ENCODE assay signal across 8 cellular contexts in genomic region chr1:156420209-156421061, GRCh38. TPM values are rescaled to one million over a fixed set of nuclear protein-coding genes. Genes with fewer than 3 reads are reported as not detected.
DNase-seq lines count a peak whose midpoint lies in the region; ATAC-seq, FAIRE-seq and TF ChIP-seq lines count a peak whose summit lies in the region.

No MANE protein-coding gene starts in this region.

- peak; percentile 80 for ATAC-seq in activated naive CD8-positive, alpha-beta T cell treated with anti-CD3 and anti-CD28 coated beads, Interleukin-2, amount 50 U/mL, for 24 hours
- peak; percentile 79 for ATAC-seq in naive thymus-derived CD4-positive, alpha-beta T cell
- ATAC-seq in HG03565 (IDR thresholded peaks at IDR 0.05; ENCODE audit: unreplicated experiment) (no peak), GM18858 (IDR thresholded peaks at IDR 0.05; ENCODE audit: unreplicated experiment) (no peak), GM18909 (IDR thresholded peaks at IDR 0.05; ENCODE audit: poor library complexity, unreplicated experiment) (no peak)

- H3K9me3 Mint-ChIP-seq in activated naive CD8-positive, alpha-beta T cell treated with anti-CD3 and anti-CD28 coated beads, Interleukin-2, amount 50 U/mL, for 24 hours, result no peaks in the 10 kb centered on the region
- no peaks in the 10 kb centered on the region for H3K9me3 Mint-ChIP-seq in naive thymus-derived CD4-positive, alpha-beta T cell

- H3K4me1 ChIP-seq in naive thymus-derived CD4-positive, alpha-beta T cell (ENCODE audit: control insufficient read depth in 2 of 2, insufficient read depth in 2 of 2, low read length in 2 of 2), result peaks cover 15 to 24% of the 10 kb centered on the region in 2 donors

- TF ChIP-seq POLR2A in GM12892 (IDR thresholded peaks at IDR 0.05; ENCODE audit: low read depth, low read length), result peak; percentile 28; the same call in 1 of the 2 replicates

- no peak overlapping the region for H3K27ac ChIP-seq in naive thymus-derived CD4-positive, alpha-beta T cell (ENCODE audit: low read depth, low read length)

- H3K9me3 ChIP-seq in naive thymus-derived CD4-positive, alpha-beta T cell (ENCODE audit: control insufficient read depth in 2 of 3, low read length in 3 of 3), result no peaks in the 10 kb centered on the region

- POLR2A ChIA-PET in naive thymus-derived CD4-positive, alpha-beta T cell (lab: Charles Lee), result interaction anchor here (0.7 to 1.1 kb wide), 2 partner anchors 75 to 1781 kb away, joined by 3 read pairs; no protein-coding TSS in a partner anchor

- peaks cover 32% of the 10 kb centered on the region for H3K4me1 Mint-ChIP-seq in activated naive CD8-positive, alpha-beta T cell treated with anti-CD3 and anti-CD28 coated beads, Interleukin-2, amount 50 U/mL, for 24 hours
- peaks cover 9 to 28% (median 16%) of the 10 kb centered on the region in 7 donors for H3K4me1 Mint-ChIP-seq in naive thymus-derived CD4-positive, alpha-beta T cell

- CTCF ChIA-PET in naive thymus-derived CD4-positive, alpha-beta T cell (lab: Charles Lee), result interaction anchor here (0.6 to 2.8 kb wide), 3 partner anchors 25 to 35 kb away, joined by 4 to 11 read pairs (median 5); no protein-coding TSS in a partner anchor

- H3K4me3 ChIP-seq in naive thymus-derived CD4-positive, alpha-beta T cell (ENCODE audit: low read length), result peak overlapping the region; percentile 77

- no peaks in the 10 kb centered on the region for H3K36me3 ChIP-seq in naive thymus-derived CD4-positive, alpha-beta T cell (ENCODE audit: control insufficient read depth in 2 of 3, insufficient read depth in 3 of 3, low read length in 3 of 3)

- peaks cover 84% of the 10 kb centered on the region for H3K27me3 Mint-ChIP-seq in activated naive CD8-positive, alpha-beta T cell treated with anti-CD3 and anti-CD28 coated beads, Interleukin-2, amount 50 U/mL, for 24 hours
- H3K27me3 Mint-ChIP-seq in naive thymus-derived CD4-positive, alpha-beta T cell, result peaks cover 72 to 92% (median 81%) of the 10 kb centered on the region in 5 donors

- peak overlapping the region; percentile 80 for H3K4me3 Mint-ChIP-seq in activated naive CD8-positive, alpha-beta T cell treated with anti-CD3 and anti-CD28 coated beads, Interleukin-2, amount 50 U/mL, for 24 hours
- H3K4me3 Mint-ChIP-seq in naive thymus-derived CD4-positive, alpha-beta T cell, result peak overlapping the region; percentile 80 to 94 (median 87)

- FAIRE-seq in GM12892 (lab: Jason Lieb, UNC), result peak; percentile 89

- no peak overlapping the region for H3K27ac Mint-ChIP-seq in activated naive CD8-positive, alpha-beta T cell treated with anti-CD3 and anti-CD28 coated beads, Interleukin-2, amount 50 U/mL, for 24 hours
- H3K27ac Mint-ChIP-seq in naive thymus-derived CD4-positive, alpha-beta T cell, result peak overlapping the region in 3 of 9 donors; percentile 60 to 71 (median 65)

- H3K36me3 Mint-ChIP-seq in activated naive CD8-positive, alpha-beta T cell treated with anti-CD3 and anti-CD28 coated beads, Interleukin-2, amount 50 U/mL, for 24 hours (ENCODE audit: low read depth), result no peaks in the 10 kb centered on the region
- peaks cover 0 to 7% (median 0%) of the 10 kb centered on the region in 5 donors for H3K36me3 Mint-ChIP-seq in naive thymus-derived CD4-positive, alpha-beta T cell

- intact Hi-C loops in naive thymus-derived CD4-positive, alpha-beta T cell (cut with micrococcal nuclease), result loop anchor here (2.0 kb wide), 2 partner anchors 14 to 22 kb away; no protein-coding TSS in a partner anchor

- peaks cover 0 to 34% of the 10 kb centered on the region in 2 donors for H3K27me3 ChIP-seq in naive thymus-derived CD4-positive, alpha-beta T cell (ENCODE audit: control insufficient read depth in 2 of 2, insufficient read depth in 2 of 2, low read length in 2 of 2)

- DNase-seq in GM12892 (ENCODE audit: insufficient read length) (peak; percentile 64), NOMO-1 treated with DMSO at 0.1 percent for 48 hours (lab: John Stamatoyannopoulos, UW; ENCODE audit: unreplicated experiment) (peak; percentile 60), KG1 (lab: John Stamatoyannopoulos, UW) (no peak)
- DNase-seq in activated naive CD8-positive, alpha-beta T cell treated with anti-CD3 and anti-CD28 coated beads, Interleukin-2, amount 50 U/mL, for 24 hours, result peak; percentile 42
- peak in 8 of 9 donors; percentile 11 to 48 (median 32) for DNase-seq in naive thymus-derived CD4-positive, alpha-beta T cell

RNA-seq across cellular contexts. Expression of gene RHBG, which starts 51.4 kb away (rescaled TPM):
- polyA plus RNA-seq in GM12892 (2012; ENCODE audit: missing spikeins), result 0.85 TPM
- total RNA-seq in naive thymus-derived CD4-positive, alpha-beta T cell, result not detected
- polyA plus RNA-seq in naive thymus-derived CD4-positive, alpha-beta T cell, result not detected

Comparison
In these comparisons a context has a peak if more than half of its experiments do, and no peak if none do; other contexts are left out.
1. ATAC-seq: peak in activated naive CD8-positive, alpha-beta T cell treated with anti-CD3 and anti-CD28 coated beads, Interleukin-2, amount 50 U/mL, for 24 hours (single experiment) and naive thymus-derived CD4-positive, alpha-beta T cell (single experiment); none in HG03565 (single experiment), GM18858 (single experiment) and GM18909 (single experiment).